ENCODE assay signal across 1 cellular context in the genomic region with DNA sequence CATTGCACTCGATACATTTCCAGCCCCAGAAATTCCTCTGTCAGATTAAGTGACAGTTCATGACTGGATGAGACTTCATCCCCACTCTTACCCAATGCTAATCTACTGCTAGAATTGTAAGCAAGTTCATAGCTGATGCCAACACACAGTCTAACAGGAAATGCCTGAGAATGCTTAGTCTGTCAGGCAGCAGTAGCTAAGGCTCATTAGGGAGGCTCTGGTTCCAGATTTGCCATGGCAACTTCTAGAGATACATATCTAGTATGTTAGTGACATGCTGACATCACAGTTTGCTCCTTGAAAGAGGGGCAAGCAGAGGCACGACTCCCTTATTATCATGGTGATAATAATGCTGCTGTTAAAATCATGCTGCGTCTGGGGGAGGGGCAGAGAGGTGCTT.
TF ChIP-seq lines count a peak whose summit lies in the region.

No MANE protein-coding gene starts in this region.

TF ChIP-seq in H1, 55 proteins besides CTCF, POLR2A, EP300 and RAD21 (continued from another document):
- TF ChIP-seq, protein P1, sequence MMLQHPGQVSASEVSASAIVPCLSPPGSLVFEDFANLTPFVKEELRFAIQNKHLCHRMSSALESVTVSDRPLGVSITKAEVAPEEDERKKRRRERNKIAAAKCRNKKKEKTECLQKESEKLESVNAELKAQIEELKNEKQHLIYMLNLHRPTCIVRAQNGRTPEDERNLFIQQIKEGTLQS (IDR thresholded peaks at IDR 0.05; ENCODE audit: insufficient read depth, low read depth, low read length): no peak
- no peak for TF ChIP-seq SIN3A (conservative IDR thresholded peaks at IDR 0.05 in 1 of 2, IDR thresholded peaks at IDR 0.05 in 1 of 2; ENCODE audit: low read depth in 1 of 2, low read length in 2 of 2)
